In genomic region chr20:9736373-9736772, GRCh38 we compare ENCODE assay signal across 20 cellular contexts.
"Had no signal": no experiment of that assay in that cellular context is flagged by ENCODE, and none has a peak within 500 bp of the region (broad histone marks: within the 10 kb centered on the region; RNA-seq: fewer than 3 reads in every experiment).

No MANE protein-coding gene starts in this region.

- H3K4me1 ChIP-seq: heart left ventricle, spleen, testis, tibial nerve had no signal

- H3K4me3 ChIP-seq: dorsolateral prefrontal cortex, heart left ventricle, mucosa of descending colon, spleen, testis, tibial nerve had no signal

- ATAC-seq: esophagus mucosa; heart left ventricle; left colon; mucosa of descending colon; naive thymus-derived CD8-positive, alpha-beta T cell; sciatic nerve; stimulated activated memory B cell treated with anti-CD40 and anti-IgM and Interleukin-4, amounts not matched to agents 10 μg/mL and 1 μg/mL and 100 μg/mL, for 72 hours; stimulated activated naive CD8-positive, alpha-beta T cell treated with anti-CD3 and anti-CD28 coated beads, Interleukin-15, amount 100 ng/mL, for 72 hours had no signal

- H3K27me3 ChIP-seq: dorsolateral prefrontal cortex, heart left ventricle, spleen, testis, tibial nerve had no signal

- H3K36me3 ChIP-seq: heart left ventricle, spleen, tibial nerve had no signal

- H3K27ac ChIP-seq: dorsolateral prefrontal cortex, heart left ventricle, spleen, testis, tibial nerve had no signal

- H3K9me3 ChIP-seq: mucosa of descending colon, testis, tibial nerve had no signal

- DNase-seq: cortex of kidney; dorsolateral prefrontal cortex; effector CD8-positive, alpha-beta T cell; heart left ventricle; hippocampal formation; left colon; mammary epithelial cell; mucosa of descending colon; naive thymus-derived CD8-positive, alpha-beta T cell; posterior cingulate gyrus; spleen; stimulated activated CD4-positive, alpha-beta T cell treated with anti-CD3 and anti-CD28 coated beads, Interleukin-15, amount 100 ng/mL, for 24 hours; stimulated activated CD4-positive, alpha-beta T cell treated with anti-CD3 and anti-CD28 coated beads, Interleukin-1b, Interleukin-23, amount 100 ng/mL, for 48 hours; stimulated activated CD4-positive, alpha-beta T cell treated with anti-CD3 and anti-CD28 coated beads, Interleukin-4, amount 100 ng/mL, for 24 hours; stimulated activated naive CD8-positive, alpha-beta T cell treated with anti-CD3 and anti-CD28 coated beads, Interleukin-15, amount 100 ng/mL, for 72 hours; testis had no signal
